8 cellular contexts compared by ENCODE assay signal in the genomic region with DNA sequence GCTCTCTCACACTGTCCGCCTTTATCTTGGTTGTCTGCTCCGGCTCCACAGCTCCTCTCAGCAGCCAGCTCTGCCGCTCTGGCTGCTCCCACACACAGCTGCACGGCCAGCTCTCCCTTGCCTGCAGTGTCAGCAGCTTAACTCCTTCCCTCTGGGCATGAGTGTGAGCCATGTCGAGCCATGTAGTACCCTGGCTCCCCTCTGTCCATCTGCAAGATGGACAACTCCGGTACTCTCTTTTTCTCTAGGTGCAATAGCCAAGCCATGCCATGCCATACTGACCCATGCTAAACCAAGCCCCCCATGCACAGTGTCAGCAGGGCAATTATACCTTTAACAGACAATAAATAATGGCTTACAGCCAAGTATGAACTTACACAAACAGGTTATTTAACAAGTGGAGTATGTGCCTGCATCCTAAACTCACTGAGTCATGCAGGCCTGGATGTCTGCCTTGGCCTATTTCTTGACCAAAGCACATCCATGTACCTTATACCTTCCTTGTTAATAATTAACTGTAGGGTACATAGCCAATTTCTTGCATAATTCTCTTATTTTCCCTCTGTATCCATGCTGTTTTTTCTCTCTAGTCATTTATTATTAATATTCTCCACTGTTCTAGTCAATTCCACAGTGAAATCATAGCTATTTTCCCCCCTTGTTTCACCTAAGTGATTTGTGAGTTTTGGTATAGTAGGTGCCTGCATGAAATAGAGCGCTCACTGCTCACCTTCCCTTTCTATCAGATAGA.
DNase-seq lines count a peak whose midpoint lies in the region; ATAC-seq and TF ChIP-seq lines count a peak whose summit lies in the region.

No MANE protein-coding gene starts in this region.

- no peak overlapping the region for H3K4me3 Mint-ChIP-seq in CD8-positive, alpha-beta T cell

- H3K9me3 ChIP-seq in endocrine pancreas (ENCODE audit: control insufficient read depth, low read length) (no peaks in the 10 kb centered on the region), mesodermal cell (ENCODE audit: control insufficient read depth, low read length) (no peaks in the 10 kb centered on the region), uterus (no peaks in the 10 kb centered on the region)
- no peaks in the 10 kb centered on the region for H3K9me3 ChIP-seq in CD8-positive, alpha-beta T cell (ENCODE audit: low read length)

- H3K27me3 Mint-ChIP-seq in CD8-positive, alpha-beta T cell (ENCODE audit: low read depth), result no peaks in the 10 kb centered on the region

- H3K27ac Mint-ChIP-seq in CD8-positive, alpha-beta T cell, result no peak overlapping the region

- WGBS in mesodermal cell (ENCODE audit: insufficient coverage in 2 of 2), 2 experiments, result 81 to 92% methylated on average over 6 of the region's 7 CpGs

- no peak for ATAC-seq in CD8-positive, alpha-beta T cell
- ATAC-seq in GM21367 (IDR thresholded peaks at IDR 0.05; ENCODE audit: unreplicated experiment), result no peak

- H3K4me3 ChIP-seq in endocrine pancreas (ENCODE audit: control insufficient read depth, insufficient read depth, low read length), result peak overlapping the region; percentile 52
- H3K4me3 ChIP-seq in mesodermal cell (ENCODE audit: extremely low read depth, insufficient read depth, low read length, poor library complexity, severe bottlenecking), result no peak overlapping the region
- H3K4me3 ChIP-seq in uterus, result no peak overlapping the region
- H3K4me3 ChIP-seq in CD8-positive, alpha-beta T cell (ENCODE audit: low read depth, low read length), result no peak overlapping the region

- intact Hi-C loops in uterus (cut with DNase I; ENCODE audit: low total_unique reads), result no loop called here
- intact Hi-C loops in CD8-positive, alpha-beta T cell (cut with DNase I, micrococcal nuclease), result no loop called here

- H3K27ac ChIP-seq in mesodermal cell (ENCODE audit: low read depth, low read length, severe bottlenecking) (peak overlapping the region; percentile 51), uterus (peak overlapping the region; percentile 39 to 58)
- no peak overlapping the region for H3K27ac ChIP-seq in CD8-positive, alpha-beta T cell (ENCODE audit: low read depth, low read length)

- peak in 2 of 3 experiments; percentile 35 to 67 for DNase-seq in NCI-H1417 (lab: John Stamatoyannopoulos, UW)
- DNase-seq in NCI-H1417 treated with DMSO at 0.1 percent for 48 hours (lab: John Stamatoyannopoulos, UW), result no peak
- DNase-seq in uterus, result peak; percentile 35 to 52
- no peak for DNase-seq in CD8-positive, alpha-beta T cell
- no peak for DNase-seq in NCI-H526 treated with DMSO at 0.1 percent for 48 hours (lab: John Stamatoyannopoulos, UW)

- H3K27me3 ChIP-seq in endocrine pancreas (ENCODE audit: control insufficient read depth, insufficient read depth, low read length), result no peaks in the 10 kb centered on the region
- H3K27me3 ChIP-seq in uterus, result no peaks in the 10 kb centered on the region
- no peaks in the 10 kb centered on the region for H3K27me3 ChIP-seq in CD8-positive, alpha-beta T cell (ENCODE audit: insufficient read depth, low read length)

- no peak for TF ChIP-seq POLR2A in uterus (IDR thresholded peaks at IDR 0.05)

- peaks cover 40% of the 10 kb centered on the region for H3K4me1 ChIP-seq in endocrine pancreas (ENCODE audit: control insufficient read depth, insufficient read depth, low read length)
- H3K4me1 ChIP-seq in mesodermal cell (ENCODE audit: control insufficient read depth, insufficient read depth, low read length, poor library complexity, severe bottlenecking), result no peaks in the 10 kb centered on the region
- H3K4me1 ChIP-seq in uterus, result no peaks in the 10 kb centered on the region
- H3K4me1 ChIP-seq in CD8-positive, alpha-beta T cell (ENCODE audit: insufficient read depth, low read length), result no peaks in the 10 kb centered on the region

- CTCF ChIA-PET in CD8-positive, alpha-beta T cell (lab: Charles Lee), result no interaction called here

- no peaks in the 10 kb centered on the region for H3K4me1 Mint-ChIP-seq in CD8-positive, alpha-beta T cell (ENCODE audit: low read depth)

- H3K9me3 Mint-ChIP-seq in CD8-positive, alpha-beta T cell, result peaks cover 6% of the 10 kb centered on the region

- H3K36me3 Mint-ChIP-seq in CD8-positive, alpha-beta T cell, result no peaks in the 10 kb centered on the region

- no peak for TF ChIP-seq CTCF in uterus (IDR thresholded peaks at IDR 0.05)
- no peak for TF ChIP-seq CTCF in CD8-positive, alpha-beta T cell (IDR thresholded peaks at IDR 0.05)

- peak overlapping the region; percentile 84 for H3K9ac ChIP-seq in endocrine pancreas (ENCODE audit: control insufficient read depth, insufficient read depth, low read length)

- POLR2A ChIA-PET in CD8-positive, alpha-beta T cell (lab: Charles Lee), result no interaction called here

- no peaks in the 10 kb centered on the region for H3K36me3 ChIP-seq in endocrine pancreas (ENCODE audit: control insufficient read depth, insufficient read depth, low read length)
- peaks cover 14% of the 10 kb centered on the region for H3K36me3 ChIP-seq in mesodermal cell (ENCODE audit: control insufficient read depth, insufficient read depth, low read length)
- H3K36me3 ChIP-seq in uterus, result no peaks in the 10 kb centered on the region
- no peaks in the 10 kb centered on the region for H3K36me3 ChIP-seq in CD8-positive, alpha-beta T cell (ENCODE audit: insufficient read depth, low read length)

Comparison
In these comparisons a context has a peak if more than half of its experiments do, and no peak if none do; other contexts are left out.
1. DNase-seq: peak in NCI-H1417 (2 of 3) and uterus (2 of 2); none in NCI-H1417 treated with DMSO at 0.1 percent for 48 hours (single experiment), CD8-positive, alpha-beta T cell (0 of 7) and NCI-H526 treated with DMSO at 0.1 percent for 48 hours (single experiment).